8 cellular contexts compared by ENCODE assay signal in genomic region chr12:116508145-116509121, GRCh38. TPM values are rescaled to one million over a fixed set of nuclear protein-coding genes. Genes with fewer than 3 reads are reported as not detected.
DNase-seq lines count a peak whose midpoint lies in the region; ATAC-seq and TF ChIP-seq lines count a peak whose summit lies in the region.

No MANE protein-coding gene starts in this region.

- H3K4me1 ChIP-seq in heart left ventricle (peaks cover 0 to 19% (median 5%) of the 10 kb centered on the region in 12 donors), psoas muscle (no peaks in the 10 kb centered on the region)

- peak; percentile 41 to 67 (median 54) for ATAC-seq in heart left ventricle
- ATAC-seq in psoas muscle: no peak
- ATAC-seq in HG02973 (IDR thresholded peaks at IDR 0.05; ENCODE audit: unreplicated experiment): no peak

- H3K27me3 ChIP-seq in heart left ventricle: peaks cover 0 to 13% (median 0%) of the 10 kb centered on the region in 9 donors
- no peaks in the 10 kb centered on the region for H3K27me3 ChIP-seq in psoas muscle (ENCODE audit: insufficient read depth in 3 of 3, low read length in 2 of 3)

- 4 to 7% (median 6%) methylated on average over 35 to 60 of the region's 60 CpGs for WGBS in heart left ventricle, 4 donors
- WGBS in psoas muscle, 3 donors: 7 to 9% (median 8%) methylated on average over 53 to 60 of the region's 60 CpGs

- POLR2A ChIA-PET in activated CD4-positive, alpha-beta memory T cell treated with anti-CD3 and anti-CD28 coated beads for 36 hours (lab: Charles Lee): no interaction called here

- H3K27ac ChIP-seq in heart left ventricle (peak overlapping the region in 6 of 12 donors; percentile 5 to 50 (median 37)), psoas muscle (no peak overlapping the region)

- no peaks in the 10 kb centered on the region for H3K9me3 Mint-ChIP-seq in activated CD4-positive, alpha-beta T cell treated with anti-CD3 and anti-CD28 coated beads, Interleukin-2, amount 10 ng/mL, durations not matched to agents 24 days and 14 days
- no peaks in the 10 kb centered on the region for H3K9me3 Mint-ChIP-seq in activated CD4-positive, alpha-beta memory T cell treated with anti-CD3 and anti-CD28 coated beads for 36 hours

- H3K4me3 ChIP-seq in heart left ventricle (peak overlapping the region in 11 of 12 donors; percentile 18 to 58 (median 48)), psoas muscle (peak overlapping the region; percentile 50)

- H3K27me3 Mint-ChIP-seq in activated CD4-positive, alpha-beta T cell treated with anti-CD3 and anti-CD28 coated beads, Interleukin-2, amount 10 ng/mL, durations not matched to agents 24 days and 14 days: peaks cover 32% of the 10 kb centered on the region
- peaks cover 6% of the 10 kb centered on the region for H3K27me3 Mint-ChIP-seq in activated CD4-positive, alpha-beta memory T cell treated with anti-CD3 and anti-CD28 coated beads for 36 hours

- DNase-seq in activated CD4-positive, alpha-beta T cell treated with anti-CD3 and anti-CD28 coated beads, Interleukin-2, amount 10 ng/mL, durations not matched to agents 24 days and 14 days: peak; percentile 60
- DNase-seq in activated CD4-positive, alpha-beta T cell treated with anti-CD3 and anti-CD28 coated beads for 1 hour: no peak
- DNase-seq in activated CD4-positive, alpha-beta memory T cell treated with anti-CD3 and anti-CD28 coated beads for 36 hours: peak; percentile 39
- DNase-seq in heart left ventricle (peak in 4 of 5 donors; percentile 30 to 74 (median 41)), psoas muscle (peak; percentile 33 to 56), COR-L47 (lab: John Stamatoyannopoulos, UW) (no peak), epidermal melanocyte (ENCODE audit: insufficient read length, low spot score) (no peak)

- CTCF ChIA-PET in activated CD4-positive, alpha-beta memory T cell treated with anti-CD3 and anti-CD28 coated beads for 36 hours (lab: Charles Lee): no interaction called here

- no peaks in the 10 kb centered on the region for H3K36me3 Mint-ChIP-seq in activated CD4-positive, alpha-beta T cell treated with anti-CD3 and anti-CD28 coated beads, Interleukin-2, amount 10 ng/mL, durations not matched to agents 24 days and 14 days (ENCODE audit: low read depth)
- H3K36me3 Mint-ChIP-seq in activated CD4-positive, alpha-beta memory T cell treated with anti-CD3 and anti-CD28 coated beads for 36 hours: no peaks in the 10 kb centered on the region

- intact Hi-C loops in activated CD4-positive, alpha-beta T cell treated with anti-CD3 and anti-CD28 coated beads, Interleukin-2, amount 10 ng/mL, durations not matched to agents 24 days and 14 days (cut with micrococcal nuclease): no loop called here
- intact Hi-C loops in activated CD4-positive, alpha-beta memory T cell treated with anti-CD3 and anti-CD28 coated beads for 36 hours (cut with micrococcal nuclease): no loop called here
- intact Hi-C loops in heart left ventricle (cut with DNase I) (no loop called here), psoas muscle (cut with DNase I) (no loop called here)

- H3K27ac Mint-ChIP-seq in activated CD4-positive, alpha-beta T cell treated with anti-CD3 and anti-CD28 coated beads, Interleukin-2, amount 10 ng/mL, durations not matched to agents 24 days and 14 days: no peak overlapping the region
- no peak overlapping the region for H3K27ac Mint-ChIP-seq in activated CD4-positive, alpha-beta memory T cell treated with anti-CD3 and anti-CD28 coated beads for 36 hours

- H3K4me3 Mint-ChIP-seq in activated CD4-positive, alpha-beta T cell treated with anti-CD3 and anti-CD28 coated beads, Interleukin-2, amount 10 ng/mL, durations not matched to agents 24 days and 14 days: peak overlapping the region; percentile 62
- H3K4me3 Mint-ChIP-seq in activated CD4-positive, alpha-beta memory T cell treated with anti-CD3 and anti-CD28 coated beads for 36 hours: peak overlapping the region; percentile 56

- H3K4me1 Mint-ChIP-seq in activated CD4-positive, alpha-beta T cell treated with anti-CD3 and anti-CD28 coated beads, Interleukin-2, amount 10 ng/mL, durations not matched to agents 24 days and 14 days: peaks cover 3% of the 10 kb centered on the region
- H3K4me1 Mint-ChIP-seq in activated CD4-positive, alpha-beta memory T cell treated with anti-CD3 and anti-CD28 coated beads for 36 hours (ENCODE audit: low read depth): peaks cover 6% of the 10 kb centered on the region

- no peak for TF ChIP-seq POLR2A in heart left ventricle (IDR thresholded peaks at IDR 0.05)

- no peaks in the 10 kb centered on the region for H3K9me3 ChIP-seq in heart left ventricle
- no peaks in the 10 kb centered on the region for H3K9me3 ChIP-seq in psoas muscle

- H3K36me3 ChIP-seq in heart left ventricle: no peaks in the 10 kb centered on the region
- no peaks in the 10 kb centered on the region for H3K36me3 ChIP-seq in psoas muscle (ENCODE audit: insufficient read depth in 1 of 2, low read depth in 1 of 2)

- TF ChIP-seq CTCF in heart left ventricle (IDR thresholded peaks at IDR 0.05): no peak
- no peak for TF ChIP-seq CTCF in psoas muscle (IDR thresholded peaks at IDR 0.05)

RNA-seq across cellular contexts. Expression of gene MAP1LC3B2, which starts 50.7 kb away (rescaled TPM):
- 0.68 TPM in 1 of 2 replicates, not detected in the other for total RNA-seq in activated CD4-positive, alpha-beta T cell treated with anti-CD3 and anti-CD28 coated beads, Interleukin-2, amount 10 ng/mL, durations not matched to agents 24 days and 14 days
- total RNA-seq in activated CD4-positive, alpha-beta memory T cell treated with anti-CD3 and anti-CD28 coated beads for 36 hours: 1 to 10 TPM in 1 of 2 experiments, under 1 TPM in 1; 0.78 to 1.2 TPM
- total RNA-seq in heart left ventricle (1 to 10 TPM in 8 of 9 donors, under 1 TPM in 1; 0.91 to 4.8 (median 2.3) TPM), psoas muscle (1 to 10 TPM; 1.4 to 4.1 (median 1.8) TPM)
- polyA plus RNA-seq in heart left ventricle (1 to 10 TPM in 1 of 2 donors, under 1 TPM in 1; 0.91 to 5.4 TPM), psoas muscle (1 to 10 TPM; 2.2 to 9.2 (median 4.3) TPM)

Comparison
In these comparisons a context has a peak if more than half of its experiments do, and no peak if none do; other contexts are left out.
1. DNase-seq: peak in activated CD4-positive, alpha-beta T cell treated with anti-CD3 and anti-CD28 coated beads, Interleukin-2, amount 10 ng/mL, durations not matched to agents 24 days and 14 days (single experiment), activated CD4-positive, alpha-beta memory T cell treated with anti-CD3 and anti-CD28 coated beads for 36 hours (single experiment), heart left ventricle (4 of 5) and psoas muscle (2 of 2); none in activated CD4-positive, alpha-beta T cell treated with anti-CD3 and anti-CD28 coated beads for 1 hour (single experiment), COR-L47 (single experiment) and epidermal melanocyte (single experiment).
2. ATAC-seq: peak in heart left ventricle (4 of 4); none in psoas muscle (0 of 4) and HG02973 (single experiment).